Comparison of ENCODE assay signal across 27 cellular contexts in genomic region chr12:3815096-3815766, GRCh38.
"Had no signal": no experiment of that assay in that cellular context is flagged by ENCODE, and none has a peak within 500 bp of the region (broad histone marks: within the 10 kb centered on the region; RNA-seq: fewer than 3 reads in every experiment).

No MANE protein-coding gene starts in this region.

- H3K79me2 ChIP-seq: hepatocyte had no signal

- H3K36me3 ChIP-seq: brain microvascular endothelial cell had no signal

- H3K9me3 Mint-ChIP-seq: activated CD4-positive, alpha-beta memory T cell treated with anti-CD3 and anti-CD28 coated beads for 36 hours; activated CD4-positive, alpha-beta T cell treated with anti-CD3 and anti-CD28 coated beads, Interleukin-2, amount 10 ng/mL, durations not matched to agents 24 days and 14 days; activated naive CD4-positive, alpha-beta T cell treated with anti-CD3 and anti-CD28 coated beads, Interleukin-2, amount 10 ng/mL, durations not matched to agents 7 days and 5 days; activated T-helper 1 cell treated with anti-CD3 and anti-CD28 coated beads, Interleukin-12 subunit alpha, Interleukin-12 subunit beta, Interleukin-2, Interleukin-4 antibody, amounts not matched to agents 30 ng/mL and 10 ng/mL and 1 ng/mL, durations not matched to agents 14 hours and 24 hours and 36 hours; activated T-helper 2 cell treated with anti-CD3 and anti-CD28 coated beads, Interferon-gamma antibody, Interleukin-2, Interleukin-4, amounts not matched to agents 10 μg/mL and 5 μg/mL and 100 μg/mL, durations not matched to agents 14 hours and 24 hours and 36 hours; central memory CD8-positive, alpha-beta T cell; effector memory CD8-positive, alpha-beta T cell had no signal

- H3K4me3 Mint-ChIP-seq: activated CD4-positive, alpha-beta memory T cell treated with anti-CD3 and anti-CD28 coated beads for 36 hours; activated CD4-positive, alpha-beta T cell treated with anti-CD3 and anti-CD28 coated beads for 36 hours; activated CD4-positive, alpha-beta T cell treated with anti-CD3 and anti-CD28 coated beads, Interleukin-2, amount 10 ng/mL, durations not matched to agents 24 days and 14 days; activated CD8-positive, alpha-beta T cell treated with anti-CD3 and anti-CD28 coated beads, Interleukin-2, amount 10 ng/mL, durations not matched to agents 7 days and 5 days; activated naive CD4-positive, alpha-beta T cell treated with anti-CD3 and anti-CD28 coated beads, Interleukin-2, amount 10 ng/mL, durations not matched to agents 7 days and 5 days; activated naive CD8-positive, alpha-beta T cell; activated T-helper 1 cell treated with anti-CD3 and anti-CD28 coated beads, Interleukin-12 subunit alpha, Interleukin-12 subunit beta, Interleukin-2, Interleukin-4 antibody, amounts not matched to agents 30 ng/mL and 10 ng/mL and 1 ng/mL, durations not matched to agents 14 hours and 24 hours and 36 hours; central memory CD8-positive, alpha-beta T cell; effector memory CD8-positive, alpha-beta T cell had no signal

- H3K4me1 ChIP-seq: esophagus squamous epithelium, gastroesophageal sphincter had no signal

- H3K27me3 Mint-ChIP-seq: activated CD4-positive, alpha-beta memory T cell treated with anti-CD3 and anti-CD28 coated beads for 36 hours; activated CD4-positive, alpha-beta T cell treated with anti-CD3 and anti-CD28 coated beads for 36 hours; activated CD4-positive, alpha-beta T cell treated with anti-CD3 and anti-CD28 coated beads, Interleukin-2, amount 10 ng/mL, durations not matched to agents 24 days and 14 days; activated naive CD4-positive, alpha-beta T cell treated with anti-CD3 and anti-CD28 coated beads, Interleukin-2, amount 10 ng/mL, durations not matched to agents 7 days and 5 days; activated naive CD8-positive, alpha-beta T cell; central memory CD8-positive, alpha-beta T cell; effector memory CD8-positive, alpha-beta T cell had no signal

- H3K27me3 ChIP-seq: brain microvascular endothelial cell, esophagus squamous epithelium, gastroesophageal sphincter, heart right ventricle, hepatocyte had no signal

- H3K4me2 ChIP-seq: hepatocyte had no signal

- H3K4me1 Mint-ChIP-seq: central memory CD8-positive, alpha-beta T cell had no signal

- ATAC-seq: activated CD4-positive, alpha-beta T cell treated with anti-CD3 and anti-CD28 coated beads for 36 hours; activated CD8-positive, alpha-beta T cell treated with anti-CD3 and anti-CD28 coated beads, Interleukin-2, amount 10 ng/mL, durations not matched to agents 7 days and 5 days; effector memory CD8-positive, alpha-beta T cell; gastroesophageal sphincter; heart right ventricle had no signal

- H3K27ac ChIP-seq: brain microvascular endothelial cell, coronary artery, epithelial cell of prostate, esophagus squamous epithelium, gastroesophageal sphincter, heart right ventricle, hepatocyte had no signal

- DNase-seq: activated CD4-positive, alpha-beta memory T cell treated with anti-CD3 and anti-CD28 coated beads for 36 hours; activated CD4-positive, alpha-beta T cell treated with anti-CD3 and anti-CD28 coated beads for 36 hours; activated CD4-positive, alpha-beta T cell treated with anti-CD3 and anti-CD28 coated beads, Interleukin-2, amount 10 ng/mL, durations not matched to agents 24 days and 14 days; activated CD4-positive, CD25-positive, alpha-beta regulatory T cell; activated CD4-positive, CD25-positive, alpha-beta regulatory T cell treated with anti-CD3 and anti-CD28 coated beads, Interleukin-2, amount 50 U/mL, for 72 hours; activated CD8-positive, alpha-beta T cell treated with anti-CD3 and anti-CD28 coated beads, Interleukin-2, amount 10 ng/mL, durations not matched to agents 7 days and 5 days; activated effector memory CD4-positive, alpha-beta T cell treated with anti-CD3 and anti-CD28 coated beads, Interleukin-2, amount 50 U/mL, for 16 hours; activated naive CD4-positive, alpha-beta T cell treated with anti-CD3 and anti-CD28 coated beads, Interleukin-2, amount 10 ng/mL, durations not matched to agents 7 days and 5 days; activated T-cell treated with anti-CD3 and anti-CD28 coated beads, Interleukin-2, amount 50 U/mL, for 48 hours; amniotic stem cell; anterior cingulate cortex; brain microvascular endothelial cell; dermis blood vessel endothelial cell; effector CD4-positive, alpha-beta T cell; effector memory CD8-positive, alpha-beta T cell; esophagus squamous epithelium; foreskin melanocyte; heart right ventricle; T-helper 2 cell had no signal

- H3K4me3 ChIP-seq: coronary artery, esophagus squamous epithelium, gastroesophageal sphincter, heart right ventricle, hepatocyte had no signal

- H3K9me3 ChIP-seq: esophagus squamous epithelium, gastroesophageal sphincter, heart right ventricle had no signal

- H3K27ac Mint-ChIP-seq: activated CD4-positive, alpha-beta memory T cell treated with anti-CD3 and anti-CD28 coated beads for 36 hours; activated CD4-positive, alpha-beta T cell treated with anti-CD3 and anti-CD28 coated beads for 36 hours; activated CD4-positive, alpha-beta T cell treated with anti-CD3 and anti-CD28 coated beads, Interleukin-2, amount 10 ng/mL, durations not matched to agents 24 days and 14 days; activated CD8-positive, alpha-beta T cell treated with anti-CD3 and anti-CD28 coated beads, Interleukin-2, amount 10 ng/mL, durations not matched to agents 7 days and 5 days; activated naive CD4-positive, alpha-beta T cell treated with anti-CD3 and anti-CD28 coated beads, Interleukin-2, amount 10 ng/mL, durations not matched to agents 7 days and 5 days; activated naive CD8-positive, alpha-beta T cell; activated T-helper 1 cell treated with anti-CD3 and anti-CD28 coated beads, Interleukin-12 subunit alpha, Interleukin-12 subunit beta, Interleukin-2, Interleukin-4 antibody, amounts not matched to agents 30 ng/mL and 10 ng/mL and 1 ng/mL, durations not matched to agents 14 hours and 24 hours and 36 hours; activated T-helper 2 cell treated with anti-CD3 and anti-CD28 coated beads, Interferon-gamma antibody, Interleukin-2, Interleukin-4, amounts not matched to agents 10 μg/mL and 5 μg/mL and 100 μg/mL, durations not matched to agents 14 hours and 24 hours and 36 hours; effector memory CD8-positive, alpha-beta T cell had no signal
